ENCODE assay signal across 1 cellular context in genomic region chr11:95330332-95330731, GRCh38.
TF ChIP-seq lines count a peak whose summit lies in the region.

No MANE protein-coding gene starts in this region.

TF ChIP-seq in WTC11, 78 proteins besides CTCF, POLR2A, EP300 and RAD21 (continued from another document):
- no peak for TF ChIP-seq ZNF425 (CRISPR knock-in tag; conservative IDR thresholded peaks at IDR 0.05)
- TF ChIP-seq AFF4 (CRISPR knock-in tag; IDR thresholded peaks at IDR 0.05; ENCODE audit: borderline replicate concordance) = no peak
- no peak for TF ChIP-seq STAT6 (CRISPR knock-in tag; conservative IDR thresholded peaks at IDR 0.05; ENCODE audit: low read depth)
- no peak for TF ChIP-seq USF2 (CRISPR knock-in tag; IDR thresholded peaks at IDR 0.05)
- TF ChIP-seq RORB (CRISPR knock-in tag; IDR thresholded peaks at IDR 0.05) = no peak
- TF ChIP-seq PRRX2 (CRISPR knock-in tag; IDR thresholded peaks at IDR 0.05) = no peak
- TF ChIP-seq ZBTB21 (CRISPR knock-in tag; IDR thresholded peaks at IDR 0.05; ENCODE audit: borderline replicate concordance) = no peak
